In the genomic region with DNA sequence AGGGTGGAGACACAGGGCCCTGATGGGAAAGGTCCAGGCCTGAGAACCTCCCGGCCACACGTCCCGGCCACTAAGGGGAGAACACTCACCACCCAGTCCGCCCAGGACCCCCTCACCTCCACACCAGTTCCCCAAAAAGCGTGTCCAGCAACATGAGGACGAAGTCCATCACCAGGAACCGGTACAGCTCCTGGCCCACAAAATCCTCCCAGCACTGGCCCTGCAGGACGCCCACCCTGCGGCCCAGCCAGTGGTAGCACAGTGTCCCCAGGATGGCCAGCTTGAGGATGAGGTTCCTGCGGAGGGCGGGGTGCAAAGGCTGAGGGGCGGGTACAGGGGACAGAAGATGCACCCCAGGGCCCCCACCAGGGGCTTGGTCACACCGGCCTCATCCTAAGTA, we compare ENCODE assay signal across 19 cellular contexts. TPM values are rescaled to one million over a fixed set of nuclear protein-coding genes. Genes with fewer than 3 reads are reported as not detected.
DNase-seq lines count a peak whose midpoint lies in the region; ATAC-seq and TF ChIP-seq lines count a peak whose summit lies in the region.
"Had no signal": no experiment of that assay in that cellular context is flagged by ENCODE, and none has a peak within 500 bp of the region (broad histone marks: within the 10 kb centered on the region; RNA-seq: fewer than 3 reads in every experiment).

No MANE protein-coding gene starts in this region.

- no peaks in the 10 kb centered on the region for H3K9me3 Mint-ChIP-seq in CD4-positive, alpha-beta T cell
- no peaks in the 10 kb centered on the region for H3K9me3 Mint-ChIP-seq in activated CD8-positive, alpha-beta T cell treated with anti-CD3 and anti-CD28 coated beads for 36 hours
- H3K9me3 Mint-ChIP-seq in memory B cell: no peaks in the 10 kb centered on the region
- H3K9me3 Mint-ChIP-seq: WTC11 had no signal

- peak overlapping the region; percentile 76 for H3K4me3 Mint-ChIP-seq in CD4-positive, alpha-beta T cell
- peak overlapping the region; percentile 77 for H3K4me3 Mint-ChIP-seq in activated CD8-positive, alpha-beta T cell treated with anti-CD3 and anti-CD28 coated beads for 36 hours
- no peak overlapping the region for H3K4me3 Mint-ChIP-seq in memory B cell
- H3K4me3 Mint-ChIP-seq: WTC11 had no signal

- DNase-seq in CD4-positive, alpha-beta T cell: no peak
- DNase-seq in activated CD8-positive, alpha-beta T cell treated with anti-CD3 and anti-CD28 coated beads for 36 hours: no peak
- DNase-seq in memory B cell (ENCODE audit: low spot score in 2 of 2): no peak
- no peak for DNase-seq in A172 (ENCODE audit: low spot score)
- no peak for DNase-seq in NCI-H2107 (lab: John Stamatoyannopoulos, UW)
- DNase-seq: adrenal gland, NCI-H1436, NCI-H2171, ovary, SIG-M5, trophoblast cell had no signal

- no peak for ATAC-seq in CD4-positive, alpha-beta T cell (ENCODE audit: poor library complexity)
- no peak for ATAC-seq in activated CD8-positive, alpha-beta T cell treated with anti-CD3 and anti-CD28 coated beads for 36 hours
- ATAC-seq in memory B cell (ENCODE audit: low read depth): no peak
- ATAC-seq in GM19035 (IDR thresholded peaks at IDR 0.05; ENCODE audit: unreplicated experiment): no peak
- ATAC-seq: WTC11 had no signal

- H3K9ac ChIP-seq in BLaER1: no peak overlapping the region

- H3K27me3 ChIP-seq in BLaER1: no peaks in the 10 kb centered on the region
- H3K27me3 ChIP-seq in CD4-positive, alpha-beta T cell (ENCODE audit: control insufficient read depth, insufficient read depth, low read length): no peaks in the 10 kb centered on the region
- H3K27me3 ChIP-seq: adrenal gland, ovary, right lobe of liver had no signal

- no peaks in the 10 kb centered on the region for H3K27me3 Mint-ChIP-seq in CD4-positive, alpha-beta T cell
- H3K27me3 Mint-ChIP-seq in activated CD8-positive, alpha-beta T cell treated with anti-CD3 and anti-CD28 coated beads for 36 hours: no peaks in the 10 kb centered on the region
- no peaks in the 10 kb centered on the region for H3K27me3 Mint-ChIP-seq in memory B cell

- H3K9me3 ChIP-seq in BLaER1: no peaks in the 10 kb centered on the region
- no peaks in the 10 kb centered on the region for H3K9me3 ChIP-seq in CD4-positive, alpha-beta T cell (ENCODE audit: control insufficient read depth, low read length)
- H3K9me3 ChIP-seq: adrenal gland, ovary, right lobe of liver had no signal

- H3K4me1 Mint-ChIP-seq in CD4-positive, alpha-beta T cell (ENCODE audit: low read depth): peaks cover 56% of the 10 kb centered on the region
- peaks cover 57% of the 10 kb centered on the region for H3K4me1 Mint-ChIP-seq in activated CD8-positive, alpha-beta T cell treated with anti-CD3 and anti-CD28 coated beads for 36 hours (ENCODE audit: low read depth)
- H3K4me1 Mint-ChIP-seq in memory B cell: peaks cover 37% of the 10 kb centered on the region
- H3K4me1 Mint-ChIP-seq: WTC11 had no signal

- peaks cover 75% of the 10 kb centered on the region for H3K36me3 Mint-ChIP-seq in CD4-positive, alpha-beta T cell (ENCODE audit: low read depth)
- H3K36me3 Mint-ChIP-seq in activated CD8-positive, alpha-beta T cell treated with anti-CD3 and anti-CD28 coated beads for 36 hours (ENCODE audit: low read depth): peaks cover 65% of the 10 kb centered on the region
- H3K36me3 Mint-ChIP-seq in memory B cell: peaks cover 25% of the 10 kb centered on the region

- POLR2A ChIA-PET in CD4-positive, alpha-beta T cell (lab: Charles Lee): interaction anchor here (0.9 to 15.4 kb wide), 5 partner anchors 8 to 1383 kb away, joined by 3 to 766 read pairs (median 3); partner anchors contain the start of genes SRSF2 and TMC8
- POLR2A ChIA-PET in activated CD8-positive, alpha-beta T cell treated with anti-CD3 and anti-CD28 coated beads for 36 hours (lab: Charles Lee): interaction anchor here (0.7 to 18.6 kb wide), 5 partner anchors 9 to 25 kb away, joined by 3 to 335 read pairs (median 3); partner anchors contain the start of genes C17orf99 and TMC8

- no peak for TF ChIP-seq CTCF in CD4-positive, alpha-beta T cell (IDR thresholded peaks at IDR 0.05)
- no peak for TF ChIP-seq CTCF in activated CD8-positive, alpha-beta T cell treated with anti-CD3 and anti-CD28 coated beads for 36 hours (IDR thresholded peaks at IDR 0.05)

- H3K27ac Mint-ChIP-seq in CD4-positive, alpha-beta T cell: peak overlapping the region; percentile 83
- H3K27ac Mint-ChIP-seq in activated CD8-positive, alpha-beta T cell treated with anti-CD3 and anti-CD28 coated beads for 36 hours: peak overlapping the region; percentile 94
- H3K27ac Mint-ChIP-seq in memory B cell: peak overlapping the region; percentile 68
- H3K27ac Mint-ChIP-seq: WTC11 had no signal

- H3K4me2 ChIP-seq in BLaER1: peak overlapping the region; percentile 100; the same call in 1 of the 2 replicates

- CTCF ChIA-PET in CD4-positive, alpha-beta T cell (lab: Charles Lee): interaction anchor here (1.5 to 6.5 kb wide), 5 partner anchors 14 to 131 kb away, joined by 4 to 38 read pairs (median 8); no protein-coding TSS in a partner anchor
- CTCF ChIA-PET in activated CD8-positive, alpha-beta T cell treated with anti-CD3 and anti-CD28 coated beads for 36 hours (lab: Charles Lee): interaction anchor here (1.1 to 3.5 kb wide), 4 partner anchors 8 to 56 kb away, joined by 3 to 19 read pairs (median 5); no protein-coding TSS in a partner anchor

- peaks cover 94% of the 10 kb centered on the region for H3K36me3 ChIP-seq in BLaER1
- H3K36me3 ChIP-seq: adrenal gland, ovary, right lobe of liver had no signal

- H3K4me1 ChIP-seq in BLaER1: peaks cover 89% of the 10 kb centered on the region

- H3K27ac ChIP-seq in BLaER1: no peak overlapping the region
- H3K27ac ChIP-seq in CD4-positive, alpha-beta T cell (ENCODE audit: low read depth, low read length): peak overlapping the region; percentile 79
- H3K27ac ChIP-seq: adrenal gland, ovary, right lobe of liver had no signal

- peaks cover 84% of the 10 kb centered on the region for H4K20me1 ChIP-seq in BLaER1

- intact Hi-C loops in CD4-positive, alpha-beta T cell (cut with DNase I, micrococcal nuclease): loop anchor here in 1 of 2 experiments (10.0 kb wide), 2 partner anchors 244 to 304 kb away; partner anchors contain the start of gene SOCS3
- intact Hi-C loops in activated CD8-positive, alpha-beta T cell treated with anti-CD3 and anti-CD28 coated beads for 36 hours (cut with micrococcal nuclease): loop anchor here (2.0 kb wide), 1 partner anchor 20 kb away; no protein-coding TSS in a partner anchor

- H3K4me3 ChIP-seq in BLaER1: no peak overlapping the region
- H3K4me3 ChIP-seq: adrenal gland, ovary, right lobe of liver had no signal

RNA-seq across cellular contexts. Expression of gene TMC6, which starts 8.0 kb away (rescaled TPM):
- total RNA-seq in CD4-positive, alpha-beta T cell: 100 to 1,000 TPM; 645 to 659 TPM
- 100 to 1,000 TPM; 209 to 213 TPM for total RNA-seq in activated CD8-positive, alpha-beta T cell treated with anti-CD3 and anti-CD28 coated beads for 36 hours
- 15.9 and 34.5 TPM in 2 replicates for total RNA-seq in A172 (2014; rRNA removed; shearing (Covaris generic))

RNA-seq across cellular contexts. Expression of gene TMC8, which starts 10.0 kb away (rescaled TPM):
- 100 to 1,000 TPM; 567 to 577 TPM for total RNA-seq in CD4-positive, alpha-beta T cell
- 100 to 1,000 TPM; 182 to 197 TPM for total RNA-seq in activated CD8-positive, alpha-beta T cell treated with anti-CD3 and anti-CD28 coated beads for 36 hours
- total RNA-seq in A172 (2014; rRNA removed; shearing (Covaris generic)): 0.02 and 0.05 TPM in 2 replicates
- total RNA-seq: bronchial epithelial cell had no signal

RNA-seq across cellular contexts. Expression of gene C17orf99, which starts 25.6 kb away (rescaled TPM):
- total RNA-seq in CD4-positive, alpha-beta T cell: not detected
- total RNA-seq in activated CD8-positive, alpha-beta T cell treated with anti-CD3 and anti-CD28 coated beads for 36 hours: under 1 TPM in 1 of 2 experiments, not detected in 1; 0.51 TPM
- total RNA-seq in A172 (2014; rRNA removed; shearing (Covaris generic)): not detected in 2 replicates
- total RNA-seq: adrenal gland, bronchial epithelial cell, endothelial cell of umbilical vein, G401, H1, right lobe of liver, WTC11 had no signal

RNA-seq across cellular contexts. Expression of gene SYNGR2, which starts 47.8 kb away (rescaled TPM):
- total RNA-seq in CD4-positive, alpha-beta T cell: 10 to 100 TPM; 34.9 to 41.3 TPM
- total RNA-seq in activated CD8-positive, alpha-beta T cell treated with anti-CD3 and anti-CD28 coated beads for 36 hours: 10 to 100 TPM; 92.6 to 95.1 TPM
- 60.3 and 70.8 TPM in 2 replicates for total RNA-seq in A172 (2014; rRNA removed; shearing (Covaris generic))

Comparison
In these comparisons a context has a peak if more than half of its experiments do, and no peak if none do; other contexts are left out.
1. RNA of gene TMC8, which starts 10.0 kb away (total RNA-seq): 567 to 577 TPM in CD4-positive, alpha-beta T cell and 182 to 197 TPM in activated CD8-positive, alpha-beta T cell treated with anti-CD3 and anti-CD28 coated beads for 36 hours; 0.02 to 0.05 TPM in A172; every median in the first group is over 100 times any median in the second.
2. Peak in every context shown above with its lines, with median percentiles within 50 percentile points of each other: H3K27ac Mint-ChIP-seq.